Comparison of ENCODE assay signal across 33 cellular contexts in the genomic region with DNA sequence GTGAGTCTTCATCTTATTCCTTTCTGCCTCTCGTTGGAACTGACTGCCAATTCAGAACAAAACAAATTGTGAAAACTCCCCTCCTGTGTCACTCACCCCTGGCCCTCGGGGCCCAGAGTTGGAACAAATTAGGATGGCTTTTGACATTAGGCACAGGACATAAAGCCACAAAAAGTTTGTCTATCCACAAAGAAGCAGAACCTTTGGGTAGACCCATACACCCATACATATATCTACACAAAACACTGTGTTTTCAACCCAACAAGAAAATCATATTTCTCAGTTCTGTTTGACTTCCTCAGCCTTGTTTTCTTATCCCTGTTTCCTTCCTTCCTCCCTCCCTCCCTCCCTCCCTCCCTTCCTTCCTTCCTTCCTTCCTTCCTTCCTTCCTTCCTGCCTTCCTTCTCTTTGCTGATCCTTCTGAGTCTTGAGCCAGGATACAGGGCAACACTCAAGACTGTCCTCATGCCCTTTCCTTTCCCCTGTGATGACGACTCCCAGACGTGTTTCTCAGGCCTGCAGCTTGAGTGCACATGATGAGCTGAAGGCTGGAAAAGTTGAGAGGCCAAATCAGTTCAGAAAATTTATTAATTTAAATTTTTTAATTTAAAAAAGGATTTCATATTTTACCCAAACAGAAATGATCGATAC. TPM values are rescaled to one million over a fixed set of nuclear protein-coding genes. Genes with fewer than 3 reads are reported as not detected.
"Had no signal": no experiment of that assay in that cellular context is flagged by ENCODE, and none has a peak within 500 bp of the region (broad histone marks: within the 10 kb centered on the region; RNA-seq: fewer than 3 reads in every experiment).

No MANE protein-coding gene starts in this region.

- H3K9me3 ChIP-seq: breast epithelium, esophagus squamous epithelium, heart right ventricle, pancreas, prostate gland, suprapubic skin, tibial nerve had no signal

- DNase-seq: activated CD4-positive, alpha-beta T cell treated with anti-CD3 and anti-CD28 coated beads for 48 hours; activated CD4-positive, alpha-beta T cell treated with anti-CD3 and anti-CD28 coated beads, Interleukin-2, amount 50 U/mL, for 48 hours; activated naive CD4-positive, alpha-beta T cell; activated T-cell treated with anti-CD3 and anti-CD28 coated beads, Interleukin-2, amount 50 U/mL, for 72 hours; central memory CD4-positive, alpha-beta T cell; effector CD4-positive, alpha-beta T cell; esophagus squamous epithelium; foreskin melanocyte; heart right ventricle; left ventricle myocardium inferior; mesendoderm; pancreas; retina; sigmoid colon; small intestine; stimulated activated CD4-positive, alpha-beta T cell treated with anti-CD3 and anti-CD28 coated beads, Interleukin-4, amount 100 ng/mL, for 24 hours; stomach; T1000; WERI-Rb-1 had no signal

- H3K36me3 ChIP-seq: breast epithelium, esophagus squamous epithelium, heart right ventricle, left ventricle myocardium inferior, pancreas, prostate gland, sigmoid colon, stomach, suprapubic skin, tibial nerve, WERI-Rb-1 had no signal

- H3K4me3 Mint-ChIP-seq: activated T-cell treated with anti-CD3 and anti-CD28 coated beads, Interleukin-2, amount 50 U/mL, for 72 hours; stimulated activated effector memory CD8-positive, alpha-beta T cell treated with anti-CD3 and anti-CD28 coated beads, Interleukin-12 subunit alpha, Interleukin-12 subunit beta, amount 100 ng/mL, for 72 hours had no signal

- H3K36me3 Mint-ChIP-seq: stimulated activated effector memory CD8-positive, alpha-beta T cell treated with anti-CD3 and anti-CD28 coated beads, Interleukin-12 subunit alpha, Interleukin-12 subunit beta, amount 100 ng/mL, for 72 hours had no signal

- H3K4me1 Mint-ChIP-seq: stimulated activated effector memory CD8-positive, alpha-beta T cell treated with anti-CD3 and anti-CD28 coated beads, Interleukin-12 subunit alpha, Interleukin-12 subunit beta, amount 100 ng/mL, for 72 hours had no signal

- H3K27me3 ChIP-seq: pancreas, tibial nerve had no signal

- H3K27ac Mint-ChIP-seq: stimulated activated effector memory CD8-positive, alpha-beta T cell treated with anti-CD3 and anti-CD28 coated beads, Interleukin-12 subunit alpha, Interleukin-12 subunit beta, amount 100 ng/mL, for 72 hours had no signal

- H3K9me3 Mint-ChIP-seq: activated T-cell treated with anti-CD3 and anti-CD28 coated beads, Interleukin-2, amount 50 U/mL, for 72 hours; stimulated activated effector memory CD8-positive, alpha-beta T cell treated with anti-CD3 and anti-CD28 coated beads, Interleukin-12 subunit alpha, Interleukin-12 subunit beta, amount 100 ng/mL, for 72 hours had no signal

- H3K27ac ChIP-seq: breast epithelium, epithelial cell of prostate, esophagus squamous epithelium, heart right ventricle, left ventricle myocardium inferior, pancreas, prostate gland, sigmoid colon, stomach, suprapubic skin, tibial nerve, WERI-Rb-1 had no signal

- H3K4me3 ChIP-seq: breast epithelium, esophagus squamous epithelium, heart right ventricle, left ventricle myocardium inferior, lung, pancreas, prostate gland, sigmoid colon, stomach, suprapubic skin, tibial nerve had no signal

- ATAC-seq: activated CD4-positive, CD25-positive, alpha-beta regulatory T cell treated with anti-CD3 and anti-CD28 coated beads, Interleukin-2, amount 50 U/mL, for 24 hours; activated naive CD4-positive, alpha-beta T cell treated with anti-CD3 and anti-CD28 coated beads, Interleukin-2, amount 50 U/mL, for 72 hours; activated T-cell treated with anti-CD3 and anti-CD28 coated beads, Interleukin-2, amount 50 U/mL, for 72 hours; heart right ventricle; pancreas; stimulated activated effector memory CD8-positive, alpha-beta T cell treated with anti-CD3 and anti-CD28 coated beads, Interleukin-12 subunit alpha, Interleukin-12 subunit beta, amount 100 ng/mL, for 72 hours had no signal

- H3K4me1 ChIP-seq: breast epithelium, esophagus squamous epithelium, heart right ventricle, left ventricle myocardium inferior, pancreas, prostate gland, sigmoid colon, stomach, suprapubic skin had no signal

RNA-seq across cellular contexts. Expression of a gene that starts 41.7 kb away (rescaled TPM):
- total RNA-seq: activated naive CD4-positive, alpha-beta T cell treated with anti-CD3 and anti-CD28 coated beads, Interleukin-2, amount 50 U/mL, for 72 hours; activated T-cell treated with anti-CD3 and anti-CD28 coated beads, Interleukin-2, amount 50 U/mL, for 72 hours; breast epithelium; esophagus squamous epithelium; glomerular endothelial cell; heart right ventricle; left ventricle myocardium inferior; lung; mucosa of gallbladder; sigmoid colon; suprapubic skin; T-helper 1 cell treated with Interleukin-12 subunit alpha and Interleukin-12 subunit beta and Interleukin-4 antibody, amounts not matched to agents 30 ng/mL and 1 ng/mL, for 36 hours; tibial nerve; urinary bladder had no signal
- polyA plus RNA-seq: heart right ventricle, lung, neural cell, urinary bladder had no signal
